In the genomic region with DNA sequence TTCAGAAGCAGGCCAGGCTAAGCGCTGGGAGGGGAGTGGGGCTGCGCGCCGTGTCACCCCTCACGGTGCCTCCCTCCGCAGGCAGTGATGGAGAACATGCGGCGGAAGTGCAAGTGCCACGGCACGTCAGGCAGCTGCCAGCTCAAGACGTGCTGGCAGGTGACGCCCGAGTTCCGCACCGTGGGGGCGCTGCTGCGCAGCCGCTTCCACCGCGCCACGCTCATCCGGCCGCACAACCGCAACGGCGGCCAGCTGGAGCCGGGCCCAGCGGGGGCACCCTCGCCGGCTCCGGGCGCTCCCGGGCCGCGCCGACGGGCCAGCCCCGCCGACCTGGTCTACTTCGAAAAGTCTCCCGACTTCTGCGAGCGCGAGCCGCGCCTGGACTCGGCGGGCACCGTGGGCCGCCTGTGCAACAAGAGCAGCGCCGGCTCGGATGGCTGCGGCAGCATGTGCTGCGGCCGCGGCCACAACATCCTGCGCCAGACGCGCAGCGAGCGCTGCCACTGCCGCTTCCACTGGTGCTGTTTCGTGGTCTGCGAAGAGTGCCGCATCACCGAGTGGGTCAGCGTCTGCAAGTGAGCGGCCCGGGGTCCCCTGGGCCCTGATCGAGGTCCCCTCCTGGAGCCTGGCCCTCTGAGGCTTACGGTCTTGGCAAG, we compare ENCODE assay signal across 8 cellular contexts. TPM values are rescaled to one million over a fixed set of nuclear protein-coding genes. Genes with fewer than 3 reads are reported as not detected.
DNase-seq lines count a peak whose midpoint lies in the region; ATAC-seq and TF ChIP-seq lines count a peak whose summit lies in the region.

No MANE protein-coding gene starts in this region.

- H4K20me1 ChIP-seq in MM.1S (ENCODE audit: insufficient read depth, low read length): no peaks in the 10 kb centered on the region
- no peaks in the 10 kb centered on the region for H4K20me1 ChIP-seq in SU-DHL-6 (ENCODE audit: low read depth, low read length)
- H4K20me1 ChIP-seq in hepatocyte (ENCODE audit: insufficient read depth, poor library complexity, severe bottlenecking): no peaks in the 10 kb centered on the region

- H3K4me1 ChIP-seq in HAP-1 (peaks cover 7% of the 10 kb centered on the region), MM.1S (ENCODE audit: low read length) (peaks cover 66% of the 10 kb centered on the region), hepatocyte (ENCODE audit: insufficient read depth) (peaks cover 48% of the 10 kb centered on the region)

- in situ Hi-C loops in HAP-1 (cut with MboI; ENCODE audit: low sequenced_read_pairs): no loop called here

- peaks cover 45% of the 10 kb centered on the region for H3F3A ChIP-seq in MM.1S (ENCODE audit: insufficient read depth, low read length)
- H3F3A ChIP-seq in SU-DHL-6 (ENCODE audit: insufficient read depth): peaks cover 60% of the 10 kb centered on the region

- H3K27me3 Mint-ChIP-seq in activated naive CD8-positive, alpha-beta T cell treated with anti-CD3 and anti-CD28 coated beads, Interleukin-2, amount 50 U/mL, for 24 hours: peaks cover 15% of the 10 kb centered on the region

- CTCF ChIA-PET in GM10248 (lab: Yijun Ruan, JAX): interaction anchor here (0.7 to 17.6 kb wide), 11 partner anchors 9 to 196 kb away, joined by 3 to 916 read pairs (median 3); partner anchors contain the start of gene WNT10A

- POLR2A ChIA-PET in GM10248 (lab: Yijun Ruan, JAX): interaction anchor here (0.7 to 1.1 kb wide), 2 partner anchors 13 to 186 kb away, joined by 3 read pairs; no protein-coding TSS in a partner anchor

- H3K36me3 Mint-ChIP-seq in activated naive CD8-positive, alpha-beta T cell treated with anti-CD3 and anti-CD28 coated beads, Interleukin-2, amount 50 U/mL, for 24 hours (ENCODE audit: low read depth): no peaks in the 10 kb centered on the region

- H2AFZ ChIP-seq in MM.1S (ENCODE audit: low read length) (0 out of 2 replicates have a peak overlapping the region, but pooled peaks have one; percentile 20), SU-DHL-6 (ENCODE audit: low read depth, low read length, severe bottlenecking) (no peak overlapping the region), hepatocyte (peak overlapping the region; percentile 71)

- H3K9me3 Mint-ChIP-seq in activated naive CD8-positive, alpha-beta T cell treated with anti-CD3 and anti-CD28 coated beads, Interleukin-2, amount 50 U/mL, for 24 hours: no peaks in the 10 kb centered on the region

- no peaks in the 10 kb centered on the region for H3K9me3 ChIP-seq in HAP-1
- H3K9me3 ChIP-seq in MM.1S (replicated peaks; ENCODE audit: insufficient read depth, low read length): no peaks in the 10 kb centered on the region
- H3K9me3 ChIP-seq in SU-DHL-6 (ENCODE audit: insufficient read depth, low read length): no peaks in the 10 kb centered on the region
- no peaks in the 10 kb centered on the region for H3K9me3 ChIP-seq in hepatocyte (ENCODE audit: low read depth)

- no peaks in the 10 kb centered on the region for H3K9me2 ChIP-seq in MM.1S (replicated peaks; ENCODE audit: insufficient read depth, low read length)
- no peaks in the 10 kb centered on the region for H3K9me2 ChIP-seq in SU-DHL-6 (replicated peaks; ENCODE audit: insufficient read depth, low read length)
- no peaks in the 10 kb centered on the region for H3K9me2 ChIP-seq in hepatocyte (replicated peaks; ENCODE audit: insufficient read depth)

- H3K4me3 ChIP-seq in HAP-1: peak overlapping the region; percentile 22
- peak overlapping the region; percentile 59 for H3K4me3 ChIP-seq in MM.1S (ENCODE audit: low read length)
- peak overlapping the region; percentile 35 for H3K4me3 ChIP-seq in SU-DHL-6 (ENCODE audit: insufficient read depth, low read length, poor library complexity, severe bottlenecking)
- H3K4me3 ChIP-seq in hepatocyte: peak overlapping the region; percentile 36
- H3K4me3 ChIP-seq in skeletal muscle cell (ENCODE audit: low read depth, low read length): peak overlapping the region; percentile 30

- TF ChIP-seq CTCF in GM10248 (IDR thresholded peaks at IDR 0.05; ENCODE audit: control extremely low read depth, extremely low read depth, low read depth, missing control alignments) (peak; percentile 60), MM.1S (IDR thresholded peaks at IDR 0.05; ENCODE audit: low read length) (peak; percentile 47), SU-DHL-6 (IDR thresholded peaks at IDR 0.05; ENCODE audit: insufficient read depth, low read length, poor library complexity, severe bottlenecking) (peak; percentile 38), hepatocyte (IDR thresholded peaks at IDR 0.05; ENCODE audit: poor library complexity) (peak; percentile 43)

- ATAC-seq in activated naive CD8-positive, alpha-beta T cell treated with anti-CD3 and anti-CD28 coated beads, Interleukin-2, amount 50 U/mL, for 24 hours: peak; percentile 51

- peak overlapping the region; percentile 72 for H3K4me3 Mint-ChIP-seq in activated naive CD8-positive, alpha-beta T cell treated with anti-CD3 and anti-CD28 coated beads, Interleukin-2, amount 50 U/mL, for 24 hours

- DNase-seq in GM10248 (ENCODE audit: extremely low spot score): peak; percentile 76
- peak; percentile 34 to 80 for DNase-seq in HAP-1 (ENCODE audit: low spot score in 2 of 2)
- DNase-seq in MM.1S: peak; percentile 93
- DNase-seq in activated naive CD8-positive, alpha-beta T cell treated with anti-CD3 and anti-CD28 coated beads, Interleukin-2, amount 50 U/mL, for 24 hours: peak; percentile 84
- DNase-seq in hepatocyte (ENCODE audit: low spot score): peak; percentile 85
- DNase-seq in skeletal muscle cell (ENCODE audit: low read depth): no peak
- no peak for DNase-seq in OCI-M2 (lab: John Stamatoyannopoulos, UW; ENCODE audit: unreplicated experiment)

- H3K79me2 ChIP-seq in MM.1S (ENCODE audit: low read length) (peaks cover 40% of the 10 kb centered on the region), SU-DHL-6 (ENCODE audit: insufficient read depth, low read length) (peaks cover 6% of the 10 kb centered on the region; the same call in 1 of the 2 replicates), hepatocyte (no peaks in the 10 kb centered on the region)

- H3K36me3 ChIP-seq in HAP-1 (replicated peaks): no peaks in the 10 kb centered on the region
- H3K36me3 ChIP-seq in MM.1S (replicated peaks; ENCODE audit: insufficient read depth, low read length): no peaks in the 10 kb centered on the region
- no peaks in the 10 kb centered on the region for H3K36me3 ChIP-seq in SU-DHL-6 (ENCODE audit: low read length)
- no peaks in the 10 kb centered on the region for H3K36me3 ChIP-seq in hepatocyte (replicated peaks; ENCODE audit: insufficient read depth, low read depth)

- peaks cover 65% of the 10 kb centered on the region for H3K4me1 Mint-ChIP-seq in activated naive CD8-positive, alpha-beta T cell treated with anti-CD3 and anti-CD28 coated beads, Interleukin-2, amount 50 U/mL, for 24 hours

- WGBS in hepatocyte (ENCODE audit: low lambda C conversion rate, missing lambda C conversion rate): 4% methylated on average over 54 of the region's 72 CpGs

- peaks cover 20% of the 10 kb centered on the region for H3K27me3 ChIP-seq in HAP-1 (ENCODE audit: low read depth)
- no peaks in the 10 kb centered on the region for H3K27me3 ChIP-seq in MM.1S (replicated peaks; ENCODE audit: insufficient read depth, low read length)
- no peaks in the 10 kb centered on the region for H3K27me3 ChIP-seq in SU-DHL-6 (ENCODE audit: low read length)
- H3K27me3 ChIP-seq in hepatocyte: peaks cover 50% of the 10 kb centered on the region

- H3K9ac ChIP-seq in MM.1S (ENCODE audit: low read length): peak overlapping the region; percentile 78
- H3K9ac ChIP-seq in SU-DHL-6 (ENCODE audit: low read length): peak overlapping the region; percentile 66

- peak overlapping the region; percentile 69 for H3K27ac Mint-ChIP-seq in activated naive CD8-positive, alpha-beta T cell treated with anti-CD3 and anti-CD28 coated beads, Interleukin-2, amount 50 U/mL, for 24 hours

- H3K4me2 ChIP-seq in MM.1S (ENCODE audit: low read depth, low read length) (peak overlapping the region; percentile 93), SU-DHL-6 (ENCODE audit: low read depth, low read length, poor library complexity, severe bottlenecking) (peak overlapping the region; percentile 64), hepatocyte (peak overlapping the region; percentile 94)

- peak overlapping the region; percentile 82 for H3K27ac ChIP-seq in MM.1S (ENCODE audit: low read length)
- peak overlapping the region; percentile 96 for H3K27ac ChIP-seq in SU-DHL-6 (ENCODE audit: low read depth, low read length)
- no peak overlapping the region for H3K27ac ChIP-seq in hepatocyte

RNA-seq across cellular contexts. Expression of gene WNT10A, which starts 12.2 kb away (rescaled TPM):
- 1.9 and 2.3 TPM in 2 replicates for total RNA-seq in hepatocyte
- 1.9 and 5.7 TPM in 2 replicates for polyA plus RNA-seq in hepatocyte

RNA-seq across cellular contexts. Expression of gene WNT6, which starts 33.2 kb away (rescaled TPM):
- total RNA-seq in hepatocyte: 7.1 and 11.3 TPM in 2 replicates
- 22.8 and 39.3 TPM in 2 replicates for polyA plus RNA-seq in hepatocyte

Comparison
In these comparisons a context has a peak if more than half of its experiments do, and no peak if none do; other contexts are left out.
1. DNase-seq: peak in GM10248 (single experiment), HAP-1 (2 of 2), MM.1S (single experiment), activated naive CD8-positive, alpha-beta T cell treated with anti-CD3 and anti-CD28 coated beads, Interleukin-2, amount 50 U/mL, for 24 hours (single experiment) and hepatocyte (single experiment); none in skeletal muscle cell (single experiment) and OCI-M2 (single experiment).
2. Peak in every context shown above with its lines, with median percentiles within 50 percentile points of each other: CTCF ChIP-seq, H3K4me3 ChIP-seq and H3K4me2 ChIP-seq.